10 cellular contexts compared by ENCODE assay signal in the genomic region with DNA sequence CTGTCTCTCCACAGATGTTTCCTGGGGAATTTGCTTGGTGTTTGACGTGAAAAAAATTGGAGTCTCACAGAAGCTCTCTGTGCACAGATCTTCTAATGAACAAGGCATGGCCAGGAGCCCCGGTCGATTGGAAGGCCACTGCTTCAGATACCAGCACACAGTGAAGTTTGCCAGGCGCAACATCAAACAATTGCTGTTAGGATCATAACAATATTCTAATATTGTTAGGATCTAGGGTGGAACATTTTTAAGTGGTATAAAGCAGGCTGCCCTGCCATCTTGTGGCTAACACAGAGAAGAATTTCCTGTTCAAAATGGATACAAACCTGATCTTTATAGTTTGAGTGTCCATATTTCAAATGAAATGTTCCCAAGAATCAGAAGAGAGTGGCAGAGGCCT.
DNase-seq lines count a peak whose midpoint lies in the region; ATAC-seq and TF ChIP-seq lines count a peak whose summit lies in the region.
"Had no signal": no experiment of that assay in that cellular context is flagged by ENCODE, and none has a peak within 500 bp of the region (broad histone marks: within the 10 kb centered on the region; RNA-seq: fewer than 3 reads in every experiment).

No MANE protein-coding gene starts in this region.

- no peaks in the 10 kb centered on the region for H3K36me3 ChIP-seq in SK-N-SH (replicated peaks in 1 of 2; ENCODE audit: control insufficient read depth in 1 of 2, insufficient read depth in 2 of 2, low read length in 1 of 2)
- no peaks in the 10 kb centered on the region for H3K36me3 ChIP-seq in testis (ENCODE audit: low read depth, missing control alignments)

- H3K9me3 ChIP-seq in SK-N-SH: no peaks in the 10 kb centered on the region
- no peaks in the 10 kb centered on the region for H3K9me3 ChIP-seq in testis

- POLR2A ChIA-PET in SK-N-SH (lab: Yijun Ruan, JAX): no interaction called here

- no peaks in the 10 kb centered on the region for H3K9me2 ChIP-seq in SK-N-SH

- H3K27me3 ChIP-seq in SK-N-SH (ENCODE audit: insufficient read depth) (no peaks in the 10 kb centered on the region), testis (no peaks in the 10 kb centered on the region)

- TF ChIP-seq RAD21 in SK-N-SH (IDR thresholded peaks at IDR 0.05; ENCODE audit: low read length): peak; percentile 60

- CTCF ChIA-PET in SK-N-SH (lab: Yijun Ruan, JAX): interaction anchor here (0.5 to 2.0 kb wide), 7 partner anchors 15 to 614 kb away, joined by 3 to 8 read pairs (median 3); no protein-coding TSS in a partner anchor

- DNase-seq in SK-N-SH (peak; percentile 22), RPMI8226 (peak; percentile 9), glomerular visceral epithelial cell (ENCODE audit: extremely low spot score) (peak; percentile 52), testis (peak; percentile 21), NCI-H146 treated with DMSO at 0.1 percent for 48 hours (lab: John Stamatoyannopoulos, UW; ENCODE audit: unreplicated experiment) (no peak)
- DNase-seq in stimulated activated naive CD8-positive, alpha-beta T cell treated with anti-CD3 and anti-CD28 coated beads, Interleukin-15, Interleukin-2, amounts not matched to agents 100 U/mL and 50 U/mL, for 24 hours: no peak
- DNase-seq: CD4-positive, alpha-beta memory T cell had no signal

- ATAC-seq in SK-N-SH treated with all-trans-retinoic acid at 6 μM for 48 hours: no peak
- ATAC-seq in HG03280 (IDR thresholded peaks at IDR 0.05; ENCODE audit: unreplicated experiment): no peak
- no peak for ATAC-seq in stimulated activated naive CD8-positive, alpha-beta T cell treated with anti-CD3 and anti-CD28 coated beads, Interleukin-15, Interleukin-2, amounts not matched to agents 100 U/mL and 50 U/mL, for 24 hours

- H3K4me3 ChIP-seq in SK-N-SH (ENCODE audit: low read depth in 2 of 2, low read length in 1 of 2) (no peak overlapping the region; a peak in 1 of 4 replicates), testis (no peak overlapping the region)

- H3K27ac ChIP-seq in SK-N-SH (ENCODE audit: low read depth in 2 of 2, low read length in 1 of 2) (no peak overlapping the region), testis (no peak overlapping the region)
- H3K27ac ChIP-seq: HL-60 had no signal

- 39% methylated on average over 4 of the region's 4 CpGs for WGBS in SK-N-SH (ENCODE audit: low lambda C conversion rate)
- WGBS in testis, 2 donors: 46 to 83% methylated on average over 4 of the region's 4 CpGs

- no peaks in the 10 kb centered on the region for H3K4me1 ChIP-seq in SK-N-SH (ENCODE audit: control insufficient read depth in 1 of 2, insufficient read depth in 2 of 2, low read depth in 1 of 2, low read length in 1 of 2)
- no peaks in the 10 kb centered on the region for H3K4me1 ChIP-seq in testis

- no peaks in the 10 kb centered on the region for H4K20me1 ChIP-seq in SK-N-SH (ENCODE audit: insufficient read depth)

- intact Hi-C loops in testis (cut with DNase I; ENCODE audit: low total_unique reads): no loop called here

- TF ChIP-seq POLR2A in testis (IDR thresholded peaks at IDR 0.05): no peak

- no peak overlapping the region for H3K4me2 ChIP-seq in SK-N-SH

- TF ChIP-seq EP300 in SK-N-SH (IDR thresholded peaks at IDR 0.05; ENCODE audit: borderline replicate concordance in 1 of 2, low read depth in 1 of 2, low read length in 1 of 2): no peak

- H3K9ac ChIP-seq in SK-N-SH: no peak overlapping the region

- no peak overlapping the region for H2AFZ ChIP-seq in SK-N-SH (ENCODE audit: low read depth)

- TF ChIP-seq CTCF in SK-N-SH (IDR thresholded peaks at IDR 0.05) (no peak), testis (IDR thresholded peaks at IDR 0.05) (peak in 1 of 3 experiments; percentile 17)

- no peaks in the 10 kb centered on the region for H3K79me2 ChIP-seq in SK-N-SH (ENCODE audit: insufficient read depth)

- H3F3A ChIP-seq in SK-N-SH (replicated peaks; ENCODE audit: insufficient read depth): no peaks in the 10 kb centered on the region

TF ChIP-seq in SK-N-SH, 30 proteins besides CTCF, POLR2A, EP300 and RAD21 (continues in another document):
- TF ChIP-seq EZH2phosphoT487 (IDR thresholded peaks at IDR 0.05; ENCODE audit: borderline replicate concordance, low read depth): no peak
- no peak for TF ChIP-seq TEAD4 (IDR thresholded peaks at IDR 0.05; ENCODE audit: borderline replicate concordance, insufficient read depth)
- TF ChIP-seq, protein P1, sequence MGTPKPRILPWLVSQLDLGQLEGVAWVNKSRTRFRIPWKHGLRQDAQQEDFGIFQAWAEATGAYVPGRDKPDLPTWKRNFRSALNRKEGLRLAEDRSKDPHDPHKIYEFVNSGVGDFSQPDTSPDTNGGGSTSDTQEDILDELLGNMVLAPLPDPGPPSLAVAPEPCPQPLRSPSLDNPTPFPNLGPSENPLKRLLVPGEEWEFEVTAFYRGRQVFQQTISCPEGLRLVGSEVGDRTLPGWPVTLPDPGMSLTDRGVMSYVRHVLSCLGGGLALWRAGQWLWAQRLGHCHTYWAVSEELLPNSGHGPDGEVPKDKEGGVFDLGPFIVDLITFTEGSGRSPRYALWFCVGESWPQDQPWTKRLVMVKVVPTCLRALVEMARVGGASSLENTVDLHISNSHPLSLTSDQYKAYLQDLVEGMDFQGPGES (IDR thresholded peaks at IDR 0.05; ENCODE audit: low read depth, low read length): no peak
- TF ChIP-seq GABPA (IDR thresholded peaks at IDR 0.05; ENCODE audit: low read depth): no peak
- TF ChIP-seq GATA2 (CRISPR knock-in tag; IDR thresholded peaks at IDR 0.05): no peak
- TF ChIP-seq, protein P2, sequence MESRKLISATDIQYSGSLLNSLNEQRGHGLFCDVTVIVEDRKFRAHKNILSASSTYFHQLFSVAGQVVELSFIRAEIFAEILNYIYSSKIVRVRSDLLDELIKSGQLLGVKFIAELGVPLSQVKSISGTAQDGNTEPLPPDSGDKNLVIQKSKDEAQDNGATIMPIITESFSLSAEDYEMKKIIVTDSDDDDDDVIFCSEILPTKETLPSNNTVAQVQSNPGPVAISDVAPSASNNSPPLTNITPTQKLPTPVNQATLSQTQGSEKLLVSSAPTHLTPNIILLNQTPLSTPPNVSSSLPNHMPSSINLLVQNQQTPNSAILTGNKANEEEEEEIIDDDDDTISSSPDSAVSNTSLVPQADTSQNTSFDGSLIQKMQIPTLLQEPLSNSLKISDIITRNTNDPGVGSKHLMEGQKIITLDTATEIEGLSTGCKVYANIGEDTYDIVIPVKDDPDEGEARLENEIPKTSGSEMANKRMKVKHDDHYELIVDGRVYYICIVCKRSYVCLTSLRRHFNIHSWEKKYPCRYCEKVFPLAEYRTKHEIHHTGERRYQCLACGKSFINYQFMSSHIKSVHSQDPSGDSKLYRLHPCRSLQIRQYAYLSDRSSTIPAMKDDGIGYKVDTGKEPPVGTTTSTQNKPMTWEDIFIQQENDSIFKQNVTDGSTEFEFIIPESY (IDR thresholded peaks at IDR 0.05; ENCODE audit: borderline replicate concordance, low read depth): no peak

TF ChIP-seq in SK-N-SH treated with all-trans-retinoic acid at 6 μM for 48 hours, 23 proteins besides CTCF, POLR2A, EP300 and RAD21 (continues in another document):
- TF ChIP-seq, protein P3, sequence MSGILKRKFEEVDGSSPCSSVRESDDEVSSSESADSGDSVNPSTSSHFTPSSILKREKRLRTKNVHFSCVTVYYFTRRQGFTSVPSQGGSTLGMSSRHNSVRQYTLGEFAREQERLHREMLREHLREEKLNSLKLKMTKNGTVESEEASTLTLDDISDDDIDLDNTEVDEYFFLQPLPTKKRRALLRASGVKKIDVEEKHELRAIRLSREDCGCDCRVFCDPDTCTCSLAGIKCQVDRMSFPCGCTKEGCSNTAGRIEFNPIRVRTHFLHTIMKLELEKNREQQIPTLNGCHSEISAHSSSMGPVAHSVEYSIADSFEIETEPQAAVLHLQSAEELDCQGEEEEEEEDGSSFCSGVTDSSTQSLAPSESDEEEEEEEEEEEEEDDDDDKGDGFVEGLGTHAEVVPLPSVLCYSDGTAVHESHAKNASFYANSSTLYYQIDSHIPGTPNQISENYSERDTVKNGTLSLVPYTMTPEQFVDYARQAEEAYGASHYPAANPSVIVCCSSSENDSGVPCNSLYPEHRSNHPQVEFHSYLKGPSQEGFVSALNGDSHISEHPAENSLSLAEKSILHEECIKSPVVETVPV (CRISPR knock-in tag; IDR thresholded peaks at IDR 0.05): no peak
- TF ChIP-seq ZC3H10 (CRISPR knock-in tag; IDR thresholded peaks at IDR 0.05) (no peak), ZFP30 (CRISPR knock-in tag; IDR thresholded peaks at IDR 0.05) (no peak), RARB (CRISPR knock-in tag; IDR thresholded peaks at IDR 0.05) (no peak), ARNTL (CRISPR knock-in tag; IDR thresholded peaks at IDR 0.05; ENCODE audit: borderline replicate concordance, low read depth) (no peak), TOX (CRISPR knock-in tag; IDR thresholded peaks at IDR 0.05; ENCODE audit: borderline replicate concordance) (no peak), GLIS3 (CRISPR knock-in tag; IDR thresholded peaks at IDR 0.05) (no peak), ISL1 (CRISPR knock-in tag; IDR thresholded peaks at IDR 0.05) (no peak)
- TF ChIP-seq, protein P4, sequence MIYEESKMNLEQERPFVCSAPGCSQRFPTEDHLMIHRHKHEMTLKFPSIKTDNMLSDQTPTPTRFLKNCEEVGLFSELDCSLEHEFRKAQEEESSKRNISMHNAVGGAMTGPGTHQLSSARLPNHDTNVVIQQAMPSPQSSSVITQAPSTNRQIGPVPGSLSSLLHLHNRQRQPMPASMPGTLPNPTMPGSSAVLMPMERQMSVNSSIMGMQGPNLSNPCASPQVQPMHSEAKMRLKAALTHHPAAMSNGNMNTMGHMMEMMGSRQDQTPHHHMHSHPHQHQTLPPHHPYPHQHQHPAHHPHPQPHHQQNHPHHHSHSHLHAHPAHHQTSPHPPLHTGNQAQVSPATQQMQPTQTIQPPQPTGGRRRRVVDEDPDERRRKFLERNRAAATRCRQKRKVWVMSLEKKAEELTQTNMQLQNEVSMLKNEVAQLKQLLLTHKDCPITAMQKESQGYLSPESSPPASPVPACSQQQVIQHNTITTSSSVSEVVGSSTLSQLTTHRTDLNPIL (CRISPR knock-in tag; IDR thresholded peaks at IDR 0.05; ENCODE audit: low read depth): no peak

Comparison
In these comparisons a context has a peak if more than half of its experiments do, and no peak if none do; other contexts are left out.
1. DNase-seq: peak in SK-N-SH (single experiment), RPMI8226 (single experiment), glomerular visceral epithelial cell (single experiment) and testis (single experiment); none in stimulated activated naive CD8-positive, alpha-beta T cell treated with anti-CD3 and anti-CD28 coated beads, Interleukin-15, Interleukin-2, amounts not matched to agents 100 U/mL and 50 U/mL, for 24 hours (single experiment) and NCI-H146 treated with DMSO at 0.1 percent for 48 hours (single experiment).